Comparison of ENCODE assay signal across 14 cellular contexts in genomic region chr7:94741179-94741578, GRCh38.
"Had no signal": no experiment of that assay in that cellular context is flagged by ENCODE, and none has a peak within 500 bp of the region (broad histone marks: within the 10 kb centered on the region; RNA-seq: fewer than 3 reads in every experiment).

No MANE protein-coding gene starts in this region.

- H3K4me1 ChIP-seq: ascending aorta, breast epithelium, left lung, sigmoid colon had no signal

- ATAC-seq: effector memory CD8-positive, alpha-beta T cell; left lung had no signal

- H3K27ac ChIP-seq: ascending aorta, breast epithelium, epithelial cell of prostate, left lung, ovary, sigmoid colon, thoracic aorta had no signal

- H3K9me3 ChIP-seq: ascending aorta, breast epithelium, left lung, ovary, sigmoid colon, thoracic aorta had no signal

- DNase-seq: activated CD4-positive, alpha-beta T cell treated with anti-CD3 and anti-CD28 coated beads, Interleukin-2, amount 10 ng/mL, durations not matched to agents 7 days and 5 days; activated naive CD4-positive, alpha-beta T cell treated with Interleukin-2 at 50 U/mL for 16 hours; dermis blood vessel endothelial cell; effector memory CD8-positive, alpha-beta T cell; left lung; naive B cell; ovary; sigmoid colon; stimulated activated CD4-positive, alpha-beta T cell treated with anti-CD3 and anti-CD28 coated beads, Interleukin-1b, Interleukin-23, amount 100 ng/mL, for 48 hours had no signal

- FAIRE-seq: keratinocyte had no signal

- H3K4me3 ChIP-seq: ascending aorta, breast epithelium, left lung, ovary, sigmoid colon, thoracic aorta had no signal

- H3K36me3 ChIP-seq: ascending aorta, breast epithelium, left lung, ovary, sigmoid colon, thoracic aorta had no signal

- H3K27me3 ChIP-seq: ascending aorta, breast epithelium, left lung, ovary, sigmoid colon had no signal
